1 cellular context compared by ENCODE assay signal in the genomic region with DNA sequence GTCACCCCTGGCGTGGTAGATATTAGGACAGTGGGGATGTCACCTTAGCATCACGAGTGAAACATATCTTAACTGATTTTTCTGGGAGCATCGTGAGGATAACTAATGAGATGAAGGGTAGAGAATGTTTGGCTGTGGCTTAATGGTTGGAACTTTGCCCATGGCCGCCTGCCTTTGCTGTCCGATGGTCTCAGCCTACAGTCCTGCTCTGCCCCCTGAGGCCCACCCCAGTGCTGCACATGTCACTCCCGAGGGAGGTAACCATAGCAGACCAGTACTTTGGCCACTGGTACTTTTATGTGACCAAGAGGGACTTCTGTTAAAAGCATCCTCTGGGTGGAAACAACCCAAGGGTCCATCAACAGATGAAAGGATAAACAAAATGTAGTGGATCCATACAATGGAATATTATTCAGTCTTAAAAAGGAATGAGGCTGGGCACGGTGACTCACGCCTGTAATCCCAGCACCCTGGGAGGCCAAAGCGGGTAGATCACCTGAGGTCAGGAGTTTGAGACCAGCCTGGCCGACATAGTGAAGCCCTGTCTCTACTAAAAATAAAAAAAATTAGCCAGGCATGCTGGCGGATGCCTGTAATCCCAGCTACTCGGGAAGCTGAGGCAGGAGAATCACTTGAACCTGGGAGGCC.
TF ChIP-seq lines count a peak whose summit lies in the region.

No MANE protein-coding gene starts in this region.

TF ChIP-seq in SK-N-SH, 30 proteins besides CTCF, POLR2A, EP300 and RAD21 (continued from another document):
- TF ChIP-seq NRF1 (IDR thresholded peaks at IDR 0.05; ENCODE audit: low read depth, low read length) (no peak), MEF2A (IDR thresholded peaks at IDR 0.05; ENCODE audit: borderline replicate concordance, low read depth) (no peak), NFIC (IDR thresholded peaks at IDR 0.05; ENCODE audit: borderline replicate concordance) (no peak), SMC3 (IDR thresholded peaks at IDR 0.05; ENCODE audit: low read depth, low read length) (no peak), TCF12 (IDR thresholded peaks at IDR 0.05) (no peak), FOXJ3 (CRISPR knock-in tag; IDR thresholded peaks at IDR 0.05) (no peak), FOSL2 (IDR thresholded peaks at IDR 0.05; ENCODE audit: borderline replicate concordance, low read depth) (no peak), RXRA (IDR thresholded peaks at IDR 0.05; ENCODE audit: borderline replicate concordance, low read depth) (no peak), SIN3A (IDR thresholded peaks at IDR 0.05; ENCODE audit: borderline replicate concordance, low read depth, low read length) (no peak), ELF1 (IDR thresholded peaks at IDR 0.05) (no peak), POLR2AphosphoS5 (IDR thresholded peaks at IDR 0.05; ENCODE audit: low read depth, low read length) (no peak), EZH2phosphoT487 (IDR thresholded peaks at IDR 0.05; ENCODE audit: borderline replicate concordance, low read depth) (no peak), CHD2 (IDR thresholded peaks at IDR 0.05; ENCODE audit: low read length, partially characterized antibody) (no peak), GATA2 (CRISPR knock-in tag; IDR thresholded peaks at IDR 0.05) (no peak)
- TF ChIP-seq, protein P1, sequence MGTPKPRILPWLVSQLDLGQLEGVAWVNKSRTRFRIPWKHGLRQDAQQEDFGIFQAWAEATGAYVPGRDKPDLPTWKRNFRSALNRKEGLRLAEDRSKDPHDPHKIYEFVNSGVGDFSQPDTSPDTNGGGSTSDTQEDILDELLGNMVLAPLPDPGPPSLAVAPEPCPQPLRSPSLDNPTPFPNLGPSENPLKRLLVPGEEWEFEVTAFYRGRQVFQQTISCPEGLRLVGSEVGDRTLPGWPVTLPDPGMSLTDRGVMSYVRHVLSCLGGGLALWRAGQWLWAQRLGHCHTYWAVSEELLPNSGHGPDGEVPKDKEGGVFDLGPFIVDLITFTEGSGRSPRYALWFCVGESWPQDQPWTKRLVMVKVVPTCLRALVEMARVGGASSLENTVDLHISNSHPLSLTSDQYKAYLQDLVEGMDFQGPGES (IDR thresholded peaks at IDR 0.05; ENCODE audit: low read depth, low read length): no peak
- TF ChIP-seq, protein P2, sequence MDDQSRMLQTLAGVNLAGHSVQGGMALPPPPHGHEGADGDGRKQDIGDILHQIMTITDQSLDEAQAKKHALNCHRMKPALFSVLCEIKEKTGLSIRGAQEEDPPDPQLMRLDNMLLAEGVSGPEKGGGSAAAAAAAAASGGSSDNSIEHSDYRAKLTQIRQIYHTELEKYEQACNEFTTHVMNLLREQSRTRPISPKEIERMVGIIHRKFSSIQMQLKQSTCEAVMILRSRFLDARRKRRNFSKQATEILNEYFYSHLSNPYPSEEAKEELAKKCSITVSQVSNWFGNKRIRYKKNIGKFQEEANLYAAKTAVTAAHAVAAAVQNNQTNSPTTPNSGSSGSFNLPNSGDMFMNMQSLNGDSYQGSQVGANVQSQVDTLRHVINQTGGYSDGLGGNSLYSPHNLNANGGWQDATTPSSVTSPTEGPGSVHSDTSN (IDR thresholded peaks at IDR 0.05): no peak
